ENCODE assay signal across 25 cellular contexts in genomic region chr6:151056230-151056907, GRCh38.
DNase-seq lines count a peak whose midpoint lies in the region; ATAC-seq, FAIRE-seq and TF ChIP-seq lines count a peak whose summit lies in the region.
"Had no signal": no experiment of that assay in that cellular context is flagged by ENCODE, and none has a peak within 500 bp of the region (broad histone marks: within the 10 kb centered on the region; RNA-seq: fewer than 3 reads in every experiment).

No MANE protein-coding gene starts in this region.

- peaks cover 91% of the 10 kb centered on the region for H3K4me1 Mint-ChIP-seq in nephron progenitor cell
- H3K4me1 Mint-ChIP-seq in stimulated activated naive CD8-positive, alpha-beta T cell treated with anti-CD3 and anti-CD28 coated beads, Interleukin-15, amount 100 ng/mL, for 72 hours = no peaks in the 10 kb centered on the region
- H3K4me1 Mint-ChIP-seq: activated T-helper 17 cell treated with anti-CD3 and anti-CD28 coated beads, Interleukin-2, amount 50 U/mL, for 72 hours had no signal

- CTCF ChIA-PET in OCI-LY7 (lab: Charles Lee; ENCODE audit: unreplicated experiment) = no interaction called here

- H3K9me2 ChIP-seq in OCI-LY7 (ENCODE audit: insufficient read depth, low read length) = no peaks in the 10 kb centered on the region

- H3K9me3 ChIP-seq in OCI-LY7 (ENCODE audit: low read length) = no peaks in the 10 kb centered on the region
- H3K9me3 ChIP-seq: pancreas, sigmoid colon, vagina had no signal

- DNase-seq in islet precursor cell (peak; percentile 62), nephron progenitor cell (no peak), RCC 7860 (ENCODE audit: low spot score) (no peak), OCI-LY7 (ENCODE audit: low spot score) (no peak)
- no peak for DNase-seq in stimulated activated naive CD8-positive, alpha-beta T cell treated with anti-CD3 and anti-CD28 coated beads, Interleukin-15, amount 100 ng/mL, for 72 hours
- DNase-seq: activated CD4-positive, alpha-beta T cell treated with anti-CD3 and anti-CD28 coated beads for 48 hours; CD8-positive, alpha-beta T cell; DMS153; effector CD8-positive, alpha-beta T cell; foreskin melanocyte; H9; KG1; NCI-H187; pancreas; SHP77 treated with DMSO at 0.1 percent for 48 hours; sigmoid colon; substantia nigra had no signal

- H3K27ac ChIP-seq in C4-2B (peak overlapping the region; percentile 76), OCI-LY7 (ENCODE audit: low read depth, low read length, poor library complexity, severe bottlenecking) (no peak overlapping the region)
- H3K27ac ChIP-seq: pancreas, vagina had no signal

- TF ChIP-seq RAD21 in Ishikawa (IDR thresholded peaks at IDR 0.05; ENCODE audit: low read depth) = no peak

- H3K4me1 ChIP-seq in OCI-LY7 (ENCODE audit: insufficient read depth, low read length, poor library complexity, severe bottlenecking) = no peaks in the 10 kb centered on the region
- H3K4me1 ChIP-seq: pancreas had no signal

- H3K9me3 Mint-ChIP-seq in nephron progenitor cell = no peaks in the 10 kb centered on the region
- H3K9me3 Mint-ChIP-seq in stimulated activated naive CD8-positive, alpha-beta T cell treated with anti-CD3 and anti-CD28 coated beads, Interleukin-15, amount 100 ng/mL, for 72 hours = no peaks in the 10 kb centered on the region
- H3K9me3 Mint-ChIP-seq: activated T-helper 17 cell treated with anti-CD3 and anti-CD28 coated beads, Interleukin-2, amount 50 U/mL, for 72 hours; CD8-positive, alpha-beta T cell; H9; natural killer cell treated with Interleukin-12 subunit alpha and Interleukin-12 subunit beta and Interleukin-15 and Interleukin-18, amount 100 ng/mL, for 72 hours had no signal

- no peak overlapping the region for H3K4me3 Mint-ChIP-seq in nephron progenitor cell
- H3K4me3 Mint-ChIP-seq in stimulated activated naive CD8-positive, alpha-beta T cell treated with anti-CD3 and anti-CD28 coated beads, Interleukin-15, amount 100 ng/mL, for 72 hours = no peak overlapping the region
- H3K4me3 Mint-ChIP-seq: activated naive CD8-positive, alpha-beta T cell; activated T-helper 17 cell treated with anti-CD3 and anti-CD28 coated beads, Interleukin-2, amount 50 U/mL, for 72 hours; CD8-positive, alpha-beta T cell; H9; natural killer cell treated with Interleukin-12 subunit alpha and Interleukin-12 subunit beta and Interleukin-15 and Interleukin-18, amount 100 ng/mL, for 72 hours had no signal

- POLR2A ChIA-PET in OCI-LY7 (lab: Charles Lee) = no interaction called here

- H3K79me2 ChIP-seq in OCI-LY7 (ENCODE audit: insufficient read depth, low read depth, low read length) = no peaks in the 10 kb centered on the region

- no peak for ATAC-seq in stimulated activated naive CD8-positive, alpha-beta T cell treated with anti-CD3 and anti-CD28 coated beads, Interleukin-15, amount 100 ng/mL, for 72 hours
- ATAC-seq: activated T-helper 17 cell treated with anti-CD3 and anti-CD28 coated beads, Interleukin-2, amount 50 U/mL, for 72 hours; CD8-positive, alpha-beta T cell; natural killer cell treated with Interleukin-12 subunit alpha and Interleukin-12 subunit beta and Interleukin-15 and Interleukin-18, amount 100 ng/mL, for 72 hours; pancreas had no signal

- peaks cover 70% of the 10 kb centered on the region for H3K36me3 ChIP-seq in OCI-LY7 (ENCODE audit: insufficient read depth, low read length)
- H3K36me3 ChIP-seq: pancreas, sigmoid colon, vagina had no signal

- H3K4me3 ChIP-seq in OCI-LY7 (ENCODE audit: low read depth, low read length, poor library complexity, severe bottlenecking) = no peak overlapping the region
- H3K4me3 ChIP-seq: pancreas, sigmoid colon, vagina had no signal

- no peak for FAIRE-seq in RCC 7860 (lab: Jason Lieb, UNC)
- FAIRE-seq: GM18507, keratinocyte, pancreas had no signal

- peaks cover 5% of the 10 kb centered on the region for H3K36me3 Mint-ChIP-seq in nephron progenitor cell (ENCODE audit: low read depth)
- H3K36me3 Mint-ChIP-seq: natural killer cell treated with Interleukin-12 subunit alpha and Interleukin-12 subunit beta and Interleukin-15 and Interleukin-18, amount 100 ng/mL, for 72 hours had no signal

- no TSS peak for BruUV-seq in OCI-LY7 (replicated peaks; lab: Mats Ljungman, UMichigan)

- peak overlapping the region; percentile 80 for H3K27ac Mint-ChIP-seq in nephron progenitor cell
- H3K27ac Mint-ChIP-seq in stimulated activated naive CD8-positive, alpha-beta T cell treated with anti-CD3 and anti-CD28 coated beads, Interleukin-15, amount 100 ng/mL, for 72 hours = no peak overlapping the region
- H3K27ac Mint-ChIP-seq: activated naive CD8-positive, alpha-beta T cell; activated T-helper 17 cell treated with anti-CD3 and anti-CD28 coated beads, Interleukin-2, amount 50 U/mL, for 72 hours; CD8-positive, alpha-beta T cell; natural killer cell treated with Interleukin-12 subunit alpha and Interleukin-12 subunit beta and Interleukin-15 and Interleukin-18, amount 100 ng/mL, for 72 hours had no signal

- no peaks in the 10 kb centered on the region for H3K27me3 Mint-ChIP-seq in nephron progenitor cell (ENCODE audit: low read depth, poor library complexity)
- H3K27me3 Mint-ChIP-seq in stimulated activated naive CD8-positive, alpha-beta T cell treated with anti-CD3 and anti-CD28 coated beads, Interleukin-15, amount 100 ng/mL, for 72 hours = no peaks in the 10 kb centered on the region
- H3K27me3 Mint-ChIP-seq: activated naive CD8-positive, alpha-beta T cell; activated T-helper 17 cell treated with anti-CD3 and anti-CD28 coated beads, Interleukin-2, amount 50 U/mL, for 72 hours; natural killer cell treated with Interleukin-12 subunit alpha and Interleukin-12 subunit beta and Interleukin-15 and Interleukin-18, amount 100 ng/mL, for 72 hours had no signal

- H2AFZ ChIP-seq in OCI-LY7 (ENCODE audit: low read length) = no peak overlapping the region

- intact Hi-C loops in OCI-LY7 (cut with micrococcal nuclease; ENCODE audit: unreplicated experiment) = no loop called here

- no peaks in the 10 kb centered on the region for H4K20me1 ChIP-seq in OCI-LY7 (ENCODE audit: insufficient read depth, low read length)

- H3K4me2 ChIP-seq in OCI-LY7 (ENCODE audit: low read length) = no peak overlapping the region

- 0 out of 2 replicates have a peak, but pooled peaks have one; percentile 6 for TF ChIP-seq EP300 in Ishikawa (IDR thresholded peaks at IDR 0.05; ENCODE audit: borderline replicate concordance)

- TF ChIP-seq CTCF in C4-2B (conservative IDR thresholded peaks at IDR 0.05) (no peak), nephron progenitor cell (IDR thresholded peaks at IDR 0.05) (no peak), OCI-LY7 (conservative IDR thresholded peaks at IDR 0.05; ENCODE audit: low read length) (no peak)

TF ChIP-seq in Ishikawa, 13 proteins besides CTCF, POLR2A, EP300 and RAD21:
- TF ChIP-seq USF1 (IDR thresholded peaks at IDR 0.05) (no peak), MAX (IDR thresholded peaks at IDR 0.05) (peak; percentile 21; the same call in 1 of the 2 replicates), CREB1 (IDR thresholded peaks at IDR 0.05; ENCODE audit: low read depth) (no peak), TEAD4 (IDR thresholded peaks at IDR 0.05) (peak; percentile 69), ZBTB7A (IDR thresholded peaks at IDR 0.05; ENCODE audit: low read depth) (no peak), CEBPB (IDR thresholded peaks at IDR 0.05) (no peak), TAF1 (IDR thresholded peaks at IDR 0.05; ENCODE audit: low read depth) (no peak), REST (IDR thresholded peaks at IDR 0.05; ENCODE audit: low read depth) (no peak), FOXM1 (IDR thresholded peaks at IDR 0.05; ENCODE audit: borderline replicate concordance, low read depth) (peak; percentile 17; the same call in 1 of the 2 replicates), YY1 (IDR thresholded peaks at IDR 0.05; ENCODE audit: low read depth) (0 out of 2 replicates have a peak, but pooled peaks have one; percentile 26), EGR1 (IDR thresholded peaks at IDR 0.05) (no peak), NFIC (IDR thresholded peaks at IDR 0.05) (no peak), TCF12 (IDR thresholded peaks at IDR 0.05; ENCODE audit: low read depth) (no peak)
